In the genomic region with DNA sequence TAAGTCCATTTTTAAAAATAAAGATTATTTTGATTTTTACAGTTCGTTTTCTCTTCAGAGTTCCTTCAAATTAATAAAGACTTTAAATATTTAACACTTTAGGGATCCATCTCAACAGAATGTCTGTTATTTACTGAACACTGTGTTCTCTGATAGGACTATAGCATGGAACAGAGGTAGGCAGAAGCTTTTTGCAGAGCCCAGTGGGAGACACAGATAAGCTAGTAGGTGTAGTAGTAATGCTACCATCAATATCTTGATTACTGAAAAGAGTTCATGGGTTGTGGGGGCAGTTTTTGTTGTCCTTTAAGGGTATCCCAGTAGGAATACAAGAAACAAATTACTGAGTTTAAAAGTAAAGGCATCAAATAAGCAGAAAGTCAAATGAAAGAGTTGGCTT, we compare ENCODE assay signal across 36 cellular contexts.
"Had no signal": no experiment of that assay in that cellular context is flagged by ENCODE, and none has a peak within 500 bp of the region (broad histone marks: within the 10 kb centered on the region; RNA-seq: fewer than 3 reads in every experiment).

No MANE protein-coding gene starts in this region.

- H3K36me3 ChIP-seq: MG63 had no signal

- DNase-seq: Karpas-422, Kasumi-1, MG63, MM.1S, MV-4-11, NCI-H1048, NCI-H1092, NCI-H1092 treated with DMSO at 0.1 percent for 48 hours, NCI-H1105, NCI-H1105 treated with DMSO at 0.1 percent for 48 hours, NCI-H1417, NCI-H1417 treated with DMSO at 0.1 percent for 48 hours, NCI-H1436, NCI-H1436 treated with DMSO at 0.1 percent for 48 hours, NCI-H146, NCI-H1694, NCI-H1694 treated with DMSO at 0.1 percent for 48 hours, NCI-H187, NCI-H187 treated with DMSO at 0.1 percent for 48 hours, NCI-H1930, NCI-H2029, NCI-H2029 treated with DMSO at 0.1 percent for 48 hours, NCI-H2081, NCI-H2081 treated with DMSO at 0.1 percent for 48 hours, NCI-H2107, NCI-H2171, NCI-H2171 treated with DMSO at 0.1 percent for 48 hours, NCI-H2227 treated with DMSO at 0.1 percent for 48 hours, NCI-H226, NCI-H345, NCI-H446, NCI-H446 treated with DMSO at 0.1 percent for 48 hours, NCI-H510A, NCI-H510A treated with DMSO at 0.1 percent for 48 hours, NCI-H524, NCI-H524 treated with DMSO at 0.1 percent for 48 hours had no signal

- H3K9me3 ChIP-seq: MG63 had no signal

- H3K4me3 ChIP-seq: MG63 had no signal

- H3K27me3 ChIP-seq: MG63 had no signal
